In the genomic region with DNA sequence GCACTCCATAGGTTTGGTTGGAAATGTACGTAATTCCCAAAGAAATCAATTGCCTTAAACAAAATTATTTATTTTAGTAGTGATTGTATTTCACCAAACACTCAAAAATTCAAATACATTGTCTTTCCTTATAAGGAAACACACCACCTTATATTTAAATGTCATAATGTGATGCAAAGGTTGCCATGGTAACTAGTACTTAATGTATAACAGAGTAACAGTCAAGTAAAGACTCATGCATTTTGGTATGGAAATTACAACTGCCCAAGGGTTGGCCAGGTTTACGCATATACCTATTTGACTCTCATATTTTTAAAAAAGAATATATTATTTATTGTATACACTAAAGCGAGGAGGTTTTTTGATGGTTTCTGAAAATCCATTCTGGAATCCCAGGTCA, we compare ENCODE assay signal across 30 cellular contexts.
"Had no signal": no experiment of that assay in that cellular context is flagged by ENCODE, and none has a peak within 500 bp of the region (broad histone marks: within the 10 kb centered on the region; RNA-seq: fewer than 3 reads in every experiment).

No MANE protein-coding gene starts in this region.

- ATAC-seq: activated CD4-positive, alpha-beta T cell treated with anti-CD3 and anti-CD28 coated beads for 36 hours; activated CD8-positive, alpha-beta memory T cell treated with anti-CD3 and anti-CD28 coated beads, Interleukin-2, amount 10 ng/mL, durations not matched to agents 7 days and 5 days; activated CD8-positive, alpha-beta T cell treated with anti-CD3 and anti-CD28 coated beads, Interleukin-2, amount 10 ng/mL, durations not matched to agents 7 days and 5 days; activated naive CD8-positive, alpha-beta T cell treated with anti-CD3 and anti-CD28 coated beads, Interleukin-2, amount 50 U/mL, for 24 hours; body of pancreas; effector memory CD8-positive, alpha-beta T cell; foreskin keratinocyte; gastrocnemius medialis; heart left ventricle had no signal

- FAIRE-seq: colon had no signal

- H3K9me3 ChIP-seq: adrenal gland, body of pancreas, esophagus muscularis mucosa, gastrocnemius medialis, heart left ventricle had no signal

- H3K4me3 ChIP-seq: adrenal gland, body of pancreas, esophagus muscularis mucosa, gastrocnemius medialis, heart left ventricle had no signal

- H3K27me3 ChIP-seq: adrenal gland, body of pancreas, esophagus muscularis mucosa, foreskin keratinocyte, gastrocnemius medialis, heart left ventricle had no signal

- H3K27ac ChIP-seq: adrenal gland, body of pancreas, esophagus muscularis mucosa, foreskin keratinocyte, gastrocnemius medialis, heart left ventricle had no signal

- H3K4me1 ChIP-seq: adrenal gland, body of pancreas, foreskin keratinocyte had no signal

- H3K36me3 ChIP-seq: adrenal gland, esophagus muscularis mucosa, gastrocnemius medialis, heart left ventricle had no signal

- DNase-seq: activated CD4-positive, alpha-beta memory T cell treated with anti-CD3 and anti-CD28 coated beads for 36 hours; activated CD4-positive, alpha-beta T cell treated with anti-CD3 and anti-CD28 coated beads for 36 hours; activated CD4-positive, alpha-beta T cell treated with anti-CD3 and anti-CD28 coated beads, Interleukin-2, amount 10 ng/mL, durations not matched to agents 24 days and 14 days; activated CD4-positive, CD25-positive, alpha-beta regulatory T cell; activated CD4-positive, CD25-positive, alpha-beta regulatory T cell treated with anti-CD3 and anti-CD28 coated beads, Interleukin-2, amount 50 U/mL, for 72 hours; activated CD8-positive, alpha-beta memory T cell treated with anti-CD3 and anti-CD28 coated beads, Interleukin-2, amount 10 ng/mL, durations not matched to agents 7 days and 5 days; activated CD8-positive, alpha-beta memory T cell treated with anti-CD3 and anti-CD28 coated beads, Interleukin-2, amount 50 U/mL, for 4 hours; activated CD8-positive, alpha-beta T cell treated with anti-CD3 and anti-CD28 coated beads, Interleukin-2, amount 10 ng/mL, durations not matched to agents 7 days and 5 days; activated effector memory CD4-positive, alpha-beta T cell treated with anti-CD3 and anti-CD28 coated beads, Interleukin-2, amount 50 U/mL, for 16 hours; activated naive CD4-positive, alpha-beta T cell treated with anti-CD3 and anti-CD28 coated beads for 36 hours; activated naive CD8-positive, alpha-beta T cell treated with anti-CD3 and anti-CD28 coated beads for 36 hours; activated naive CD8-positive, alpha-beta T cell treated with anti-CD3 and anti-CD28 coated beads, Interleukin-2, amount 50 U/mL, for 24 hours; activated T-cell treated with anti-CD3 and anti-CD28 coated beads, Interleukin-2, amount 50 U/mL, for 1 hour; activated T-cell treated with anti-CD3 and anti-CD28 coated beads, Interleukin-2, amount 50 U/mL, for 48 hours; adrenal gland; amygdala; aorta; body of pancreas; caudate nucleus; cortex of kidney; dermis blood vessel endothelial cell; effector CD4-positive, alpha-beta T cell; effector memory CD8-positive, alpha-beta T cell; foreskin keratinocyte; gastrocnemius medialis; glutamatergic neuron; heart left ventricle; hypothalamus had no signal
